Comparison of ENCODE assay signal across 19 cellular contexts in genomic region chr1:78474092-78474491, GRCh38. TPM values are rescaled to one million over a fixed set of nuclear protein-coding genes. Genes with fewer than 3 reads are reported as not detected.
"Had no signal": no experiment of that assay in that cellular context is flagged by ENCODE, and none has a peak within 500 bp of the region (broad histone marks: within the 10 kb centered on the region; RNA-seq: fewer than 3 reads in every experiment).

No MANE protein-coding gene starts in this region.

- H3K9me3 ChIP-seq: esophagus muscularis mucosa, gastroesophageal sphincter, heart right ventricle, left ventricle myocardium inferior, lower lobe of right lung had no signal

- H3K27ac Mint-ChIP-seq: memory B cell; naive thymus-derived CD4-positive, alpha-beta T cell had no signal

- H3K27me3 ChIP-seq: esophagus muscularis mucosa, foreskin keratinocyte, gastroesophageal sphincter had no signal

- DNase-seq: dermis blood vessel endothelial cell; dorsolateral prefrontal cortex; effector CD4-positive, alpha-beta T cell; effector memory CD4-positive, alpha-beta T cell; foreskin keratinocyte; head of caudate nucleus; heart right ventricle; hippocampal formation; left cardiac atrium; left ventricle myocardium inferior; lower lobe of right lung; mesendoderm; midbrain; naive thymus-derived CD4-positive, alpha-beta T cell had no signal

- H3K4me3 Mint-ChIP-seq: memory B cell; naive thymus-derived CD4-positive, alpha-beta T cell had no signal

- H3K36me3 ChIP-seq: esophagus muscularis mucosa, gastroesophageal sphincter, heart right ventricle, left ventricle myocardium inferior, lower lobe of right lung had no signal

- H3K4me1 ChIP-seq: esophagus muscularis mucosa, foreskin keratinocyte, gastroesophageal sphincter, heart right ventricle, left ventricle myocardium inferior, lower lobe of right lung had no signal

- H3K4me1 Mint-ChIP-seq: memory B cell; naive thymus-derived CD4-positive, alpha-beta T cell had no signal

- ATAC-seq: foreskin keratinocyte; gastroesophageal sphincter; heart right ventricle; left cardiac atrium; lower lobe of right lung; naive thymus-derived CD4-positive, alpha-beta T cell had no signal

- H3K4me3 ChIP-seq: coronary artery, dorsolateral prefrontal cortex, esophagus muscularis mucosa, gastroesophageal sphincter, heart right ventricle, left ventricle myocardium inferior, lower lobe of right lung had no signal

- H3K27ac ChIP-seq: coronary artery, dorsolateral prefrontal cortex, esophagus muscularis mucosa, foreskin keratinocyte, gastroesophageal sphincter, heart right ventricle, left ventricle myocardium inferior, lower lobe of right lung had no signal

- H3K36me3 Mint-ChIP-seq: memory B cell; naive thymus-derived CD4-positive, alpha-beta T cell had no signal

RNA-seq across cellular contexts. Expression of gene PTGFR, which starts 16.7 kb away (rescaled TPM):
- total RNA-seq: naive thymus-derived CD4-positive, alpha-beta T cell had no signal
- polyA plus RNA-seq: keratinocyte; naive thymus-derived CD4-positive, alpha-beta T cell had no signal
